25 cellular contexts compared by ENCODE assay signal in genomic region chr11:115792903-115793302, GRCh38.
DNase-seq lines count a peak whose midpoint lies in the region; ATAC-seq and FAIRE-seq lines count a peak whose summit lies in the region.
"Had no signal": no experiment of that assay in that cellular context is flagged by ENCODE, and none has a peak within 500 bp of the region (broad histone marks: within the 10 kb centered on the region; RNA-seq: fewer than 3 reads in every experiment).

No MANE protein-coding gene starts in this region.

- DNase-seq in left ventricle myocardium superior (no peak), left cardiac atrium (no peak), sciatic nerve (ENCODE audit: low spot score) (no peak), urothelium cell line (ENCODE audit: low spot score) (no peak), hepatic stellate cell (ENCODE audit: low spot score) (no peak)
- DNase-seq: 8988T; ACHN; BE2C; C1 segment of cervical spinal cord; CD4-positive, alpha-beta memory T cell; CD4-positive, CD25-positive, alpha-beta regulatory T cell; CD8-positive, alpha-beta memory T cell; COR-L47; DMS 273 treated with DMSO at 0.1 percent for 48 hours; DMS153; DMS53; DMS79; DND-41; EL; GDM1 had no signal

- ATAC-seq in left ventricle myocardium superior (peak; percentile 82), left cardiac atrium (no peak), sciatic nerve (peak; percentile 15), HG02981 (IDR thresholded peaks at IDR 0.05; ENCODE audit: unreplicated experiment) (no peak)
- ATAC-seq: GM12878 had no signal

- FAIRE-seq in urothelium cell line (lab: Jason Lieb, UNC), result peak; percentile 9
- FAIRE-seq: A204.1, GM12878, GM12892, GM18507 had no signal

- intact Hi-C loops in left ventricle myocardium superior (cut with micrococcal nuclease), result no loop called here
- intact Hi-C loops in left cardiac atrium (cut with DNase I), result no loop called here
- intact Hi-C loops in sciatic nerve (cut with DNase I), result no loop called here

Comparison
In these comparisons a context has a peak if more than half of its experiments do, and no peak if none do; other contexts are left out.
1. ATAC-seq: peak in left ventricle myocardium superior (single experiment) and sciatic nerve (single experiment); none in left cardiac atrium (0 of 2) and HG02981 (single experiment).